In the genomic region with DNA sequence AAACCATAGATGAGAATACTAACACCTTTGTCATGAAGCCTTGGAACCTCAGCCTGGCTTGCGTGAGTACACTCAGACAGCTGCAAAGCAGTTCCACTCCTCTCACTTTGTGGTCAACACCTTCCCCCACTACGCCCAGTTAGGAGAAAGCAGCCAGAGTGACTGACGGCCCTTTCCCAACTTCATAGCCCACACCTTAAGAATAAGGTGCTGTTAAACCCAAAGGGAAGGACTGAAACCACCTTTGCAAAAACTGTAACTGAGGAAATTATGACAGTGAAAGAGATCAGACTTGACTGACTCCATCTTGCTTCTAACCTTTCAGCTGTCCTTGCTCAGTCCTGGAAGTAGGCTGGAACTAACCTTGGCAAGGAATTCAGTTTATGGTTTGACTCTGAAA, we compare ENCODE assay signal across 12 cellular contexts. TPM values are rescaled to one million over a fixed set of nuclear protein-coding genes. Genes with fewer than 3 reads are reported as not detected.
DNase-seq lines count a peak whose midpoint lies in the region; ATAC-seq and TF ChIP-seq lines count a peak whose summit lies in the region.
"Had no signal": no experiment of that assay in that cellular context is flagged by ENCODE, and none has a peak within 500 bp of the region (broad histone marks: within the 10 kb centered on the region; RNA-seq: fewer than 3 reads in every experiment).

No MANE protein-coding gene starts in this region.

- no peak overlapping the region for H3K27ac ChIP-seq in upper lobe of right lung
- H3K27ac ChIP-seq: BLaER1 had no signal

- no peaks in the 10 kb centered on the region for H3K27me3 Mint-ChIP-seq in activated naive CD8-positive, alpha-beta T cell

- intact Hi-C loops in upper lobe of right lung (cut with DNase I) (no loop called here), posterior vena cava (cut with DNase I) (no loop called here)

- no peaks in the 10 kb centered on the region for H3K9me3 ChIP-seq in upper lobe of right lung

- H3K4me1 Mint-ChIP-seq in activated naive CD8-positive, alpha-beta T cell (ENCODE audit: low read depth) = peaks cover 65% of the 10 kb centered on the region

- no peak for TF ChIP-seq CTCF in upper lobe of right lung (IDR thresholded peaks at IDR 0.05)

- H3K36me3 Mint-ChIP-seq in activated naive CD8-positive, alpha-beta T cell = peaks cover 6% of the 10 kb centered on the region

- H3K4me3 Mint-ChIP-seq in activated naive CD8-positive, alpha-beta T cell = peak overlapping the region; percentile 65

- peaks cover 53% of the 10 kb centered on the region for H3K4me1 ChIP-seq in upper lobe of right lung

- H3K36me3 ChIP-seq in upper lobe of right lung = no peaks in the 10 kb centered on the region

- no peaks in the 10 kb centered on the region for H3K27me3 ChIP-seq in upper lobe of right lung
- H3K27me3 ChIP-seq: BLaER1 had no signal

- ATAC-seq in HG03175 (IDR thresholded peaks at IDR 0.05; ENCODE audit: unreplicated experiment) (peak; percentile 90), upper lobe of right lung (peak; percentile 62), HG03039 (IDR thresholded peaks at IDR 0.05; ENCODE audit: unreplicated experiment) (no peak)

- peak; percentile 61 for DNase-seq in stimulated activated naive CD4-positive, alpha-beta T cell treated with Interleukin-2 at 50 U/mL for 16 hours (lab: John Stamatoyannopoulos, UW)
- DNase-seq in stimulated activated naive CD4-positive, alpha-beta T cell (lab: John Stamatoyannopoulos, UW) = no peak
- DNase-seq in upper lobe of right lung (no peak), posterior vena cava (ENCODE audit: low spot score) (no peak), hippocampal formation (lab: John Stamatoyannopoulos, UW) (no peak)
- DNase-seq: effector CD8-positive, alpha-beta T cell; kidney; NCI-H146 had no signal

- H3K9me3 Mint-ChIP-seq in activated naive CD8-positive, alpha-beta T cell (ENCODE audit: low read depth) = peaks cover 4% of the 10 kb centered on the region

- peak overlapping the region; percentile 95 for H3K27ac Mint-ChIP-seq in activated naive CD8-positive, alpha-beta T cell

- no peak overlapping the region for H3K4me3 ChIP-seq in upper lobe of right lung
- H3K4me3 ChIP-seq: BLaER1 had no signal

RNA-seq across cellular contexts. Expression of a gene that starts 13.7 kb away (rescaled TPM):
- total RNA-seq in upper lobe of right lung (66.5 TPM), posterior vena cava (10 to 100 TPM; 22.4 to 22.7 TPM)
